1 cellular context compared by ENCODE assay signal in genomic region chr6:32969685-32970412, GRCh38.
TF ChIP-seq lines count a peak whose summit lies in the region.

No MANE protein-coding gene starts in this region.

TF ChIP-seq in GM12878, 131 proteins besides CTCF, POLR2A, EP300 and RAD21 (continued from another document):
- TF ChIP-seq ZNF24 (IDR thresholded peaks at IDR 0.05): no peak
- TF ChIP-seq RAD51 (IDR thresholded peaks at IDR 0.05): no peak
- no peak for TF ChIP-seq BMI1 (IDR thresholded peaks at IDR 0.05; ENCODE audit: borderline replicate concordance)
- no peak for TF ChIP-seq CBFB (IDR thresholded peaks at IDR 0.05; ENCODE audit: low read depth)
- TF ChIP-seq ZNF622 (IDR thresholded peaks at IDR 0.05): no peak
- no peak for TF ChIP-seq MEF2A (IDR thresholded peaks at IDR 0.05; ENCODE audit: insufficient read depth, low read depth, low read length)
- TF ChIP-seq GATAD2B (conservative IDR thresholded peaks at IDR 0.05; ENCODE audit: low read depth): no peak
- TF ChIP-seq EED (IDR thresholded peaks at IDR 0.05; ENCODE audit: low read depth): 0 out of 2 replicates have a peak, but pooled peaks have one; percentile 7
- no peak for TF ChIP-seq E2F4 (IDR thresholded peaks at IDR 0.05; ENCODE audit: low read depth, low read length)
- no peak for TF ChIP-seq MXI1 (IDR thresholded peaks at IDR 0.05; ENCODE audit: low read depth, low read length)
- TF ChIP-seq, protein P1, sequence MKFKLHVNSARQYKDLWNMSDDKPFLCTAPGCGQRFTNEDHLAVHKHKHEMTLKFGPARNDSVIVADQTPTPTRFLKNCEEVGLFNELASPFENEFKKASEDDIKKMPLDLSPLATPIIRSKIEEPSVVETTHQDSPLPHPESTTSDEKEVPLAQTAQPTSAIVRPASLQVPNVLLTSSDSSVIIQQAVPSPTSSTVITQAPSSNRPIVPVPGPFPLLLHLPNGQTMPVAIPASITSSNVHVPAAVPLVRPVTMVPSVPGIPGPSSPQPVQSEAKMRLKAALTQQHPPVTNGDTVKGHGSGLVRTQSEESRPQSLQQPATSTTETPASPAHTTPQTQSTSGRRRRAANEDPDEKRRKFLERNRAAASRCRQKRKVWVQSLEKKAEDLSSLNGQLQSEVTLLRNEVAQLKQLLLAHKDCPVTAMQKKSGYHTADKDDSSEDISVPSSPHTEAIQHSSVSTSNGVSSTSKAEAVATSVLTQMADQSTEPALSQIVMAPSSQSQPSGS (IDR thresholded peaks at IDR 0.05; ENCODE audit: low read length): no peak
- no peak for TF ChIP-seq SMARCA5 (IDR thresholded peaks at IDR 0.05)
- peak; percentile 25 for TF ChIP-seq SMAD1 (IDR thresholded peaks at IDR 0.05; ENCODE audit: low read depth, partially characterized antibody)
- no peak for TF ChIP-seq ZNF384 (IDR thresholded peaks at IDR 0.05; ENCODE audit: borderline replicate concordance, low read depth, low read length)
- TF ChIP-seq HDAC2 (IDR thresholded peaks at IDR 0.05): no peak
- no peak for TF ChIP-seq NFYA (IDR thresholded peaks at IDR 0.05; ENCODE audit: borderline replicate concordance, low read depth, low read length)
- no peak; the same call in 1 of the 2 replicates for TF ChIP-seq JUNB (IDR thresholded peaks at IDR 0.05)
- peak; percentile 15 to 19; a peak in 1 of 4 replicates for TF ChIP-seq IKZF2 (IDR thresholded peaks at IDR 0.05)
- no peak for TF ChIP-seq FOXK2 (IDR thresholded peaks at IDR 0.05)
- no peak for TF ChIP-seq RELA (IDR thresholded peaks at IDR 0.05; ENCODE audit: borderline replicate concordance, partially characterized antibody)
- no peak for TF ChIP-seq ZNF217 (IDR thresholded peaks at IDR 0.05)
- TF ChIP-seq CEBPB (IDR thresholded peaks at IDR 0.05; ENCODE audit: borderline replicate concordance in 1 of 2, low read depth in 2 of 2, low read length in 2 of 2): no peak
